Comparison of ENCODE assay signal across 1 cellular context in the genomic region with DNA sequence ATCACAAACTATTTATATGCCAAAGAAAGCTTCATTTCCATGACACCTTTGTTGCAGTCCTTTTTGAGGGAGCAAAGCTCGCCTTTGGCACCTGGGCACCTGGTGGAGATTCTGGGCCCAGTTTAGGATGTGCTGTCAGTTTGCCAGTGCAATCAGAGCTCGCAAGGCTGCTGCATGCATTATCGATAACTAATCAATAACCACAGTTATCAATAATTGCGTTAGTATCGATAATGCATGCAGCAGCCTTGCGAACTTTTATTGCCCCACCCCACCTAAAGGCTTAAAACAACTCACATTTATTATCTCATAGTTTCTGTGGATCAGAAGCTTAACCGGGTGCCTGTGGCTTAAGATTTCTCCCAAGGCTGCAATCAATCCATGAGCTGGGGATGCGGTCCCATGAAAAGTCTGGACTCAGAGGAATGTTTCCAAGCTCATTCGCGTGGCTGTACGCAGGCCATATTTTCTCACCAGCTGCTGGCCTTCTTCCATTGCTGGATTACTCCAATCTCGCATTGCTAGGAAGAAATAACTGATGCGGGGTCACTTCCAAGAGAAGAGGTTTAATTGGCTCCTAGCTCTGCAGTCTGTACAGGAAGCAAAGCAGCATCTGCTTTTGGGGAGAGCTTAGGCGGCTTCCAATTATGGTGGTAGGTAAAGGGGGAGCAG.
TF ChIP-seq lines count a peak whose summit lies in the region.

No MANE protein-coding gene starts in this region.

TF ChIP-seq in K562, 482 proteins besides CTCF, POLR2A, EP300 and RAD21:
- TF ChIP-seq, protein P1, sequence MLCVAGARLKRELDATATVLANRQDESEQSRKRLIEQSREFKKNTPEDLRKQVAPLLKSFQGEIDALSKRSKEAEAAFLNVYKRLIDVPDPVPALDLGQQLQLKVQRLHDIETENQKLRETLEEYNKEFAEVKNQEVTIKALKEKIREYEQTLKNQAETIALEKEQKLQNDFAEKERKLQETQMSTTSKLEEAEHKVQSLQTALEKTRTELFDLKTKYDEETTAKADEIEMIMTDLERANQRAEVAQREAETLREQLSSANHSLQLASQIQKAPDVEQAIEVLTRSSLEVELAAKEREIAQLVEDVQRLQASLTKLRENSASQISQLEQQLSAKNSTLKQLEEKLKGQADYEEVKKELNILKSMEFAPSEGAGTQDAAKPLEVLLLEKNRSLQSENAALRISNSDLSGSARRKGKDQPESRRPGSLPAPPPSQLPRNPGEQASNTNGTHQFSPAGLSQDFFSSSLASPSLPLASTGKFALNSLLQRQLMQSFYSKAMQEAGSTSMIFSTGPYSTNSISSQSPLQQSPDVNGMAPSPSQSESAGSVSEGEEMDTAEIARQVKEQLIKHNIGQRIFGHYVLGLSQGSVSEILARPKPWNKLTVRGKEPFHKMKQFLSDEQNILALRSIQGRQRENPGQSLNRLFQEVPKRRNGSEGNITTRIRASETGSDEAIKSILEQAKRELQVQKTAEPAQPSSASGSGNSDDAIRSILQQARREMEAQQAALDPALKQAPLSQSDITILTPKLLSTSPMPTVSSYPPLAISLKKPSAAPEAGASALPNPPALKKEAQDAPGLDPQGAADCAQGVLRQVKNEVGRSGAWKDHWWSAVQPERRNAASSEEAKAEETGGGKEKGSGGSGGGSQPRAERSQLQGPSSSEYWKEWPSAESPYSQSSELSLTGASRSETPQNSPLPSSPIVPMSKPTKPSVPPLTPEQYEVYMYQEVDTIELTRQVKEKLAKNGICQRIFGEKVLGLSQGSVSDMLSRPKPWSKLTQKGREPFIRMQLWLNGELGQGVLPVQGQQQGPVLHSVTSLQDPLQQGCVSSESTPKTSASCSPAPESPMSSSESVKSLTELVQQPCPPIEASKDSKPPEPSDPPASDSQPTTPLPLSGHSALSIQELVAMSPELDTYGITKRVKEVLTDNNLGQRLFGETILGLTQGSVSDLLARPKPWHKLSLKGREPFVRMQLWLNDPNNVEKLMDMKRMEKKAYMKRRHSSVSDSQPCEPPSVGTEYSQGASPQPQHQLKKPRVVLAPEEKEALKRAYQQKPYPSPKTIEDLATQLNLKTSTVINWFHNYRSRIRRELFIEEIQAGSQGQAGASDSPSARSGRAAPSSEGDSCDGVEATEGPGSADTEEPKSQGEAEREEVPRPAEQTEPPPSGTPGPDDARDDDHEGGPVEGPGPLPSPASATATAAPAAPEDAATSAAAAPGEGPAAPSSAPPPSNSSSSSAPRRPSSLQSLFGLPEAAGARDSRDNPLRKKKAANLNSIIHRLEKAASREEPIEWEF (CRISPR knock-in tag; IDR thresholded peaks at IDR 0.05): peak; percentile 99
- TF ChIP-seq NONO (IDR thresholded peaks at IDR 0.05; ENCODE audit: low read depth in 2 of 2, low read length in 1 of 2): no peak
TF ChIP-seq in K562: peak in this region for 1.
